In genomic region chr6:706819-707381, GRCh38 we compare ENCODE assay signal across 22 cellular contexts. TPM values are rescaled to one million over a fixed set of nuclear protein-coding genes. Genes with fewer than 3 reads are reported as not detected.
A peak's percentile ranks its signal among the peaks of the same experiment; 100 is the strongest.
DNase-seq lines count a peak whose midpoint lies in the region; ATAC-seq and TF ChIP-seq lines count a peak whose summit lies in the region.
"Had no signal": no experiment of that assay in that cellular context is flagged by ENCODE, and none has a peak within 500 bp of the region (broad histone marks: within the 10 kb centered on the region; RNA-seq: fewer than 3 reads in every experiment).

No MANE protein-coding gene starts in this region.

- POLR2A ChIA-PET in HEK293 (lab: Yijun Ruan, JAX): interaction anchor here (0.6 kb wide), 1 partner anchor 477 kb away, joined by 3 read pairs; no protein-coding TSS in a partner anchor
- POLR2A ChIA-PET in activated CD8-positive, alpha-beta T cell treated with anti-CD3 and anti-CD28 coated beads for 36 hours (lab: Charles Lee): no interaction called here

- H3K36me3 ChIP-seq in HEK293 (ENCODE audit: control insufficient read depth in 2 of 2, insufficient read depth in 1 of 2, low read length in 2 of 2) (no peaks in the 10 kb centered on the region), fibroblast of lung (ENCODE audit: control insufficient read depth, insufficient read depth, low read length) (no peaks in the 10 kb centered on the region), transverse colon (no peaks in the 10 kb centered on the region)
- H3K36me3 ChIP-seq: BLaER1, MG63 had no signal

- no peaks in the 10 kb centered on the region for H3K79me2 ChIP-seq in fibroblast of lung (ENCODE audit: control insufficient read depth, insufficient read depth, low read length)

- H3K27me3 Mint-ChIP-seq in activated CD8-positive, alpha-beta T cell treated with anti-CD3 and anti-CD28 coated beads for 36 hours: peaks cover 18% of the 10 kb centered on the region
- peaks cover 3% of the 10 kb centered on the region for H3K27me3 Mint-ChIP-seq in glutamatergic neuron (ENCODE audit: unreplicated experiment)

- TF ChIP-seq CTCF in HEK293 (tag by site-specific recombination; IDR thresholded peaks at IDR 0.05) (no peak), fibroblast of lung (conservative IDR thresholded peaks at IDR 0.05 in 1 of 2, IDR thresholded peaks at IDR 0.05 in 1 of 2; ENCODE audit: low read depth in 1 of 2, low read length in 2 of 2) (no peak), transverse colon (IDR thresholded peaks at IDR 0.05) (no peak), glutamatergic neuron (IDR thresholded peaks at IDR 0.05; ENCODE audit: partially characterized antibody, unreplicated experiment) (no peak)
- TF ChIP-seq CTCF in activated CD8-positive, alpha-beta T cell treated with anti-CD3 and anti-CD28 coated beads for 36 hours (IDR thresholded peaks at IDR 0.05): no peak

- intact Hi-C loops in transverse colon (cut with DNase I; ENCODE audit: low total_unique reads): loop anchor here (1.0 kb wide), 1 partner anchor 675 kb away; no protein-coding TSS in a partner anchor
- intact Hi-C loops in activated CD8-positive, alpha-beta T cell treated with anti-CD3 and anti-CD28 coated beads for 36 hours (cut with micrococcal nuclease): no loop called here

- no peak overlapping the region for H3K4me3 ChIP-seq in HEK293 (ENCODE audit: low read depth, low read length)
- H3K4me3 ChIP-seq in fibroblast of lung (replicated peaks in 1 of 4; ENCODE audit: control extremely low read depth in 1 of 4, insufficient read depth in 1 of 4, low read depth in 3 of 4, low read length in 4 of 4): no peak overlapping the region
- no peak overlapping the region for H3K4me3 ChIP-seq in transverse colon
- H3K4me3 ChIP-seq: BLaER1, GM23248, MG63 had no signal

- H3K4me1 Mint-ChIP-seq in activated CD8-positive, alpha-beta T cell treated with anti-CD3 and anti-CD28 coated beads for 36 hours (ENCODE audit: low read depth): peaks cover 24% of the 10 kb centered on the region
- H3K4me1 Mint-ChIP-seq in glutamatergic neuron (ENCODE audit: low read depth, unreplicated experiment): peaks cover 3% of the 10 kb centered on the region

- CTCF ChIA-PET in HEK293 (lab: Yijun Ruan, JAX): interaction anchor here (0.7 to 2.5 kb wide), 3 partner anchors 15 to 114 kb away, joined by 3 to 19 read pairs (median 4); no protein-coding TSS in a partner anchor
- CTCF ChIA-PET in activated CD8-positive, alpha-beta T cell treated with anti-CD3 and anti-CD28 coated beads for 36 hours (lab: Charles Lee): no interaction called here

- H2AFZ ChIP-seq in fibroblast of lung (ENCODE audit: low read length): no peak overlapping the region
- H2AFZ ChIP-seq: GM23248 had no signal

- no peak for TF ChIP-seq EP300 in transverse colon (IDR thresholded peaks at IDR 0.05; ENCODE audit: low read depth)

- H3K36me3 Mint-ChIP-seq in activated CD8-positive, alpha-beta T cell treated with anti-CD3 and anti-CD28 coated beads for 36 hours (ENCODE audit: low read depth): no peaks in the 10 kb centered on the region
- no peaks in the 10 kb centered on the region for H3K36me3 Mint-ChIP-seq in glutamatergic neuron (ENCODE audit: unreplicated experiment)

- no peaks in the 10 kb centered on the region for H4K20me1 ChIP-seq in fibroblast of lung (ENCODE audit: control insufficient read depth, extremely low read depth, insufficient read depth, low read length)
- H4K20me1 ChIP-seq: BLaER1 had no signal

- H3K9me3 ChIP-seq in HEK293 (ENCODE audit: control insufficient read depth, insufficient read depth, low read depth, low read length): no peaks in the 10 kb centered on the region
- no peaks in the 10 kb centered on the region for H3K9me3 ChIP-seq in fibroblast of lung (ENCODE audit: control insufficient read depth, insufficient read depth, low read depth, low read length)
- no peaks in the 10 kb centered on the region for H3K9me3 ChIP-seq in transverse colon
- H3K9me3 ChIP-seq: BLaER1, Caco-2, MG63, SK-N-SH had no signal

- WGBS in transverse colon (ENCODE audit: low coverage in 1 of 2), 2 donors: 78% methylated on average over 8 of the region's 8 CpGs; no CpG with 5 or more reads in 1 of the 2 donors

- no peak for TF ChIP-seq POLR2A in transverse colon (IDR thresholded peaks at IDR 0.05)

- no peak overlapping the region for H3K27ac Mint-ChIP-seq in activated CD8-positive, alpha-beta T cell treated with anti-CD3 and anti-CD28 coated beads for 36 hours
- no peak overlapping the region for H3K27ac Mint-ChIP-seq in glutamatergic neuron (ENCODE audit: unreplicated experiment)
- H3K27ac Mint-ChIP-seq: CD4-positive, alpha-beta T cell had no signal

- H3K4me3 Mint-ChIP-seq in activated CD8-positive, alpha-beta T cell treated with anti-CD3 and anti-CD28 coated beads for 36 hours: no peak overlapping the region
- no peak overlapping the region for H3K4me3 Mint-ChIP-seq in glutamatergic neuron (ENCODE audit: unreplicated experiment)
- H3K4me3 Mint-ChIP-seq: CD4-positive, alpha-beta T cell had no signal

- peak overlapping the region; percentile 54 for H3K4me2 ChIP-seq in fibroblast of lung (ENCODE audit: extremely low read depth, insufficient read depth, low read length)
- H3K4me2 ChIP-seq: BLaER1, SK-N-SH had no signal

- peaks cover 6% of the 10 kb centered on the region for H3K4me1 ChIP-seq in HEK293 (ENCODE audit: control insufficient read depth, insufficient read depth, low read length)
- peaks cover 20% of the 10 kb centered on the region for H3K4me1 ChIP-seq in fibroblast of lung (ENCODE audit: control insufficient read depth, extremely low read depth, insufficient read depth, low read length)
- peaks cover 0 to 14% (median 1%) of the 10 kb centered on the region in 4 donors for H3K4me1 ChIP-seq in transverse colon
- H3K4me1 ChIP-seq: Caco-2 had no signal

- H3K27me3 ChIP-seq in fibroblast of lung (ENCODE audit: control insufficient read depth, insufficient read depth, low read length) (no peaks in the 10 kb centered on the region), transverse colon (peaks cover 40% of the 10 kb centered on the region)
- H3K27me3 ChIP-seq: BLaER1, MG63 had no signal

- in situ Hi-C loops in transverse colon (cut with MboI; ENCODE audit: low pct_ligation_motif_present in 1 of 4, low pct_unique_long_range_greater_than_20kb in 1 of 4, low sequenced_read_pairs in 3 of 4): loop anchor here in 1 of 4 donors (25.0 kb wide), 1 partner anchor 680 kb away; the partner anchor contains the start of gene FOXF2

- no peak overlapping the region for H3K9ac ChIP-seq in fibroblast of lung (ENCODE audit: insufficient read depth, low read length)
- H3K9ac ChIP-seq: BLaER1, GM23248, SK-N-SH had no signal

- DNase-seq in NCI-H69 (lab: John Stamatoyannopoulos, UW) (peak; percentile 87), fibroblast of lung (ENCODE audit: low read depth in 2 of 2) (no peak), transverse colon (no peak), NCI-H1694 (lab: John Stamatoyannopoulos, UW) (no peak), glutamatergic neuron (no peak)
- no peak for DNase-seq in activated CD8-positive, alpha-beta T cell treated with anti-CD3 and anti-CD28 coated beads for 36 hours
- DNase-seq: ACHN; Caco-2; CD4-positive, alpha-beta T cell; DMS 273 treated with DMSO at 0.1 percent for 48 hours; DMS79 treated with DMSO at 0.1 percent for 48 hours; MG63; NCI-H187; NCI-H510A treated with DMSO at 0.1 percent for 48 hours; NCI-H82; SHP77 treated with DMSO at 0.1 percent for 48 hours; SK-N-SH had no signal

- no peak for ATAC-seq in activated CD8-positive, alpha-beta T cell treated with anti-CD3 and anti-CD28 coated beads for 36 hours
- ATAC-seq: HCT116, PC-3 had no signal

- H3K9me3 Mint-ChIP-seq in activated CD8-positive, alpha-beta T cell treated with anti-CD3 and anti-CD28 coated beads for 36 hours: no peaks in the 10 kb centered on the region
- H3K9me3 Mint-ChIP-seq in glutamatergic neuron (ENCODE audit: unreplicated experiment): peaks cover 2% of the 10 kb centered on the region
- H3K9me3 Mint-ChIP-seq: CD4-positive, alpha-beta T cell had no signal

- H3K27ac ChIP-seq in HEK293 (ENCODE audit: extremely low read depth, low read depth, low read length): no peak overlapping the region
- no peak overlapping the region for H3K27ac ChIP-seq in fibroblast of lung (ENCODE audit: insufficient read depth, low read length)
- peak overlapping the region; percentile 47 to 92 (median 68) for H3K27ac ChIP-seq in transverse colon
- H3K27ac ChIP-seq: BLaER1, GM23248 had no signal

TF ChIP-seq in HEK293, 187 proteins besides CTCF, POLR2A, EP300 and RAD21:
- TF ChIP-seq ZFHX2 (tag by site-specific recombination; conservative IDR thresholded peaks at IDR 0.05) (peak; percentile 88), ZNF585B (tag by site-specific recombination; IDR thresholded peaks at IDR 0.05) (no peak), ZNF157 (tag by site-specific recombination; IDR thresholded peaks at IDR 0.05) (0 out of 2 replicates have a peak, but pooled peaks have one; percentile 17), EGR2 (tag by site-specific recombination; IDR thresholded peaks at IDR 0.05; ENCODE audit: low read depth) (peak; percentile 83), ZNF2 (tag by site-specific recombination; IDR thresholded peaks at IDR 0.05) (no peak)
- TF ChIP-seq, protein P1, sequence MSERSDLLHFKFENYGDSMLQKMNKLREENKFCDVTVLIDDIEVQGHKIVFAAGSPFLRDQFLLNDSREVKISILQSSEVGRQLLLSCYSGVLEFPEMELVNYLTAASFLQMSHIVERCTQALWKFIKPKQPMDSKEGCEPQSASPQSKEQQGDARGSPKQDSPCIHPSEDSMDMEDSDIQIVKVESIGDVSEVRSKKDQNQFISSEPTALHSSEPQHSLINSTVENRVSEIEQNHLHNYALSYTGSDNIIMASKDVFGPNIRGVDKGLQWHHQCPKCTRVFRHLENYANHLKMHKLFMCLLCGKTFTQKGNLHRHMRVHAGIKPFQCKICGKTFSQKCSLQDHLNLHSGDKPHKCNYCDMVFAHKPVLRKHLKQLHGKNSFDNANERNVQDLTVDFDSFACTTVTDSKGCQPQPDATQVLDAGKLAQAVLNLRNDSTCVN (tag by site-specific recombination; optimal IDR thresholded peaks at IDR 0.05): peak; percentile 16

RNA-seq across cellular contexts. Expression of gene EXOC2, which starts 14.0 kb away (rescaled TPM):
- total RNA-seq in fibroblast of lung (41.6 and 42.3 TPM in 2 replicates), transverse colon (10 to 100 TPM in 3 of 4 donors, 1 to 10 TPM in 1; 7.6 to 22.5 (median 20.2) TPM), glutamatergic neuron (ENCODE audit: unreplicated experiment) (31.3 TPM)
- polyA plus RNA-seq in fibroblast of lung: 19.7 and 22.4 TPM in 2 replicates
- 14.4 and 19.0 TPM in 2 replicates for polyA plus RNA-seq in fibroblast of lung (2012)
- polyA minus RNA-seq in fibroblast of lung (ENCODE audit: low replicate concordance): 17.1 and 20.3 TPM in 2 replicates
- 10 to 100 TPM; 29.9 to 30.2 TPM for total RNA-seq in activated CD8-positive, alpha-beta T cell treated with anti-CD3 and anti-CD28 coated beads for 36 hours

RNA-seq across cellular contexts. Expression of gene HUS1B, which starts 50.0 kb away (rescaled TPM):
- total RNA-seq in fibroblast of lung (0.77 and 1.2 TPM in 2 replicates), transverse colon (1 to 10 TPM in 2 of 4 donors, under 1 TPM in 1, not detected in 1; 0.80 to 7.5 (median 3.7) TPM), glutamatergic neuron (ENCODE audit: unreplicated experiment) (1.1 TPM)
- polyA plus RNA-seq in fibroblast of lung: 0.08 and 0.11 TPM in 2 replicates
- polyA plus RNA-seq in fibroblast of lung (2012): 0.22 and 0.44 TPM in 2 replicates
- polyA minus RNA-seq in fibroblast of lung (ENCODE audit: low replicate concordance): not detected in 2 replicates
- 1 to 10 TPM in 1 of 2 experiments, under 1 TPM in 1; 0.40 to 1.0 TPM for total RNA-seq in activated CD8-positive, alpha-beta T cell treated with anti-CD3 and anti-CD28 coated beads for 36 hours
- polyA plus RNA-seq: GM23248 had no signal

Comparison
In these comparisons a context has a peak if more than half of its experiments do, and no peak if none do; other contexts are left out.
1. H3K27ac ChIP-seq: peak in transverse colon (4 of 4); none in HEK293 (single experiment) and fibroblast of lung (single experiment).